ENCODE assay signal across 27 cellular contexts in the genomic region with DNA sequence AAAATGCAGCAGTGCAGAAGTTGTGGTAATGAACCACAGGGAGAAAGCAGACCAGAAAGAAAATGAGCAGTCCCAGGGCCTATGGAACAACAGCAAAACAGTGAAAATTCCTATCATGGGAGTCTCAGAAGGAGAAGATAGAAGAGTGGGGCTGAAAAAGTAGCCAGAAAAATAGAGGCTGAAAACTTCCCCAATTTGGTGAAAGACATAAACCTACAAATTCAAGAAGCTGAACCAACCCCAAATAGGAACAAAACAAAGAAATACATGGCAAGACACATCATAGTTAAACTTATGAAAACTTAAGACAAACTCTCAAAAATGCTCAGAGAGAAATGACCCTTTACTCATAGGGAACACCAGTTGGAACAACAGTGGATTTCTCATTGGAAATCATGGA. TPM values are rescaled to one million over a fixed set of nuclear protein-coding genes. Genes with fewer than 3 reads are reported as not detected.
"Had no signal": no experiment of that assay in that cellular context is flagged by ENCODE, and none has a peak within 500 bp of the region (broad histone marks: within the 10 kb centered on the region; RNA-seq: fewer than 3 reads in every experiment).

No MANE protein-coding gene starts in this region.

- H3K27me3 ChIP-seq: SJSA1 had no signal

- FAIRE-seq: HTR-8/SVneo, RCC 7860 had no signal

- H3K4me2 ChIP-seq: KMS-11 had no signal

- H3K36me3 ChIP-seq: SJSA1 had no signal

- DNase-seq: IMR-90, Kasumi-1, MM.1S, NCI-H1092 treated with DMSO at 0.1 percent for 48 hours, NCI-H1436, NCI-H187, NCI-H2029, NCI-H2081 treated with DMSO at 0.1 percent for 48 hours, NCI-H2171, NCI-H226, NCI-H446, NCI-H510A, NCI-H524 treated with DMSO at 0.1 percent for 48 hours, NCI-H69, NCI-H774, Right ventricle myocardium superior, RPMI8226, SIG-M5, SW 1271 had no signal

- H3K4me3 ChIP-seq: SJSA1, SK-N-MC had no signal

- H3K27ac ChIP-seq: HL-60, KMS-11, SJSA1 had no signal

- H3K9ac ChIP-seq: KMS-11 had no signal

RNA-seq across cellular contexts. Expression of gene FGF19, which starts 11.4 kb away (rescaled TPM):
- total RNA-seq: IMR-90, M059J, OCI-LY7, Right ventricle myocardium superior had no signal
- polyA plus RNA-seq: IMR-90 had no signal
